In the genomic region with DNA sequence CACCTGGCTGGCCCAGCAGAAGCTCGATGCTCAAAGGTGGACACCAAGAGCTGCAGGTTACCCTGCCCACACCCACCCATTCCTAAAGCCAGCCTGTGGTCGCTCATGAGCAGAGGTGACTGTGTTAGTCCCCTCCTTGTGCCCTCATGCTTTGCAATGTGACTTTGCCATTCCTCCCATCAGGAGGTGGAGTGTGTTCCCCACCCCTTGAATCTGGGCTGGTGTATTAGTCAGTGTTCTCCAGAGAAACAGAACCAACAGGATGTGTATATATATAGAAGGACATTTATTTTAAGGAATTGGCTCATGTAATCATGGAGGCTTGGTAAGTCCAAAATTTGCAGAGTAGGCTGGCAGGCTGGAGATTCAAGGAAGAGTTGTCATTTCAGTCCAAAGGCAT, we compare ENCODE assay signal across 1 cellular context.
TF ChIP-seq lines count a peak whose summit lies in the region.

No MANE protein-coding gene starts in this region.

TF ChIP-seq in HepG2, 621 proteins besides CTCF, POLR2A, EP300 and RAD21 (continued from another document):
- TF ChIP-seq, protein P1, sequence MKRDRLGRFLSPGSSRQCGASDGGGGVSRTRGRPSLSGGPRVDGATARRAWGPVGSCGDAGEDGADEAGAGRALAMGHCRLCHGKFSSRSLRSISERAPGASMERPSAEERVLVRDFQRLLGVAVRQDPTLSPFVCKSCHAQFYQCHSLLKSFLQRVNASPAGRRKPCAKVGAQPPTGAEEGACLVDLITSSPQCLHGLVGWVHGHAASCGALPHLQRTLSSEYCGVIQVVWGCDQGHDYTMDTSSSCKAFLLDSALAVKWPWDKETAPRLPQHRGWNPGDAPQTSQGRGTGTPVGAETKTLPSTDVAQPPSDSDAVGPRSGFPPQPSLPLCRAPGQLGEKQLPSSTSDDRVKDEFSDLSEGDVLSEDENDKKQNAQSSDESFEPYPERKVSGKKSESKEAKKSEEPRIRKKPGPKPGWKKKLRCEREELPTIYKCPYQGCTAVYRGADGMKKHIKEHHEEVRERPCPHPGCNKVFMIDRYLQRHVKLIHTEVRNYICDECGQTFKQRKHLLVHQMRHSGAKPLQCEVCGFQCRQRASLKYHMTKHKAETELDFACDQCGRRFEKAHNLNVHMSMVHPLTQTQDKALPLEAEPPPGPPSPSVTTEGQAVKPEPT (CRISPR knock-in tag; IDR thresholded peaks at IDR 0.05; ENCODE audit: low read depth), result no peak
- 0 out of 2 replicates have a peak, but pooled peaks have one; percentile 28 for TF ChIP-seq ZNF75D (CRISPR knock-in tag; IDR thresholded peaks at IDR 0.05; ENCODE audit: borderline replicate concordance)
